In genomic region chr11:1890856-1891830, GRCh38 we compare ENCODE assay signal across 14 cellular contexts. TPM values are rescaled to one million over a fixed set of nuclear protein-coding genes. Genes with fewer than 3 reads are reported as not detected.
A peak's percentile ranks its signal among the peaks of the same experiment; 100 is the strongest.
DNase-seq lines count a peak whose midpoint lies in the region; ATAC-seq and TF ChIP-seq lines count a peak whose summit lies in the region.
"Had no signal": no experiment of that assay in that cellular context is flagged by ENCODE, and none has a peak within 500 bp of the region (broad histone marks: within the 10 kb centered on the region; RNA-seq: fewer than 3 reads in every experiment).

No MANE protein-coding gene starts in this region.

- no peak overlapping the region for H3K4me2 ChIP-seq in GM23338

- H3K4me3 ChIP-seq in GM23338 = no peak overlapping the region

- TF ChIP-seq CTCF in activated CD8-positive, alpha-beta T cell treated with anti-CD3 and anti-CD28 coated beads for 36 hours (IDR thresholded peaks at IDR 0.05) = no peak
- TF ChIP-seq CTCF in GM23338 (conservative IDR thresholded peaks at IDR 0.05; ENCODE audit: low read depth in 2 of 2) = no peak

- DNase-seq in activated naive CD4-positive, alpha-beta T cell treated with anti-CD3 and anti-CD28 coated beads for 36 hours = no peak
- no peak for DNase-seq in activated naive CD4-positive, alpha-beta T cell (lab: John Stamatoyannopoulos, UW)
- DNase-seq in activated CD8-positive, alpha-beta T cell treated with anti-CD3 and anti-CD28 coated beads for 36 hours = peak; percentile 48
- DNase-seq in immature natural killer cell = peak; percentile 69 to 79 (median 77)
- no peak for DNase-seq in GM23338 (ENCODE audit: low spot score)
- DNase-seq in cortex of kidney (lab: John Stamatoyannopoulos, UW) = no peak
- DNase-seq: MM.1S, NCI-H510A treated with DMSO at 0.1 percent for 48 hours, SIG-M5 had no signal

- CTCF ChIA-PET in activated naive CD4-positive, alpha-beta T cell treated with anti-CD3 and anti-CD28 coated beads for 36 hours (lab: Charles Lee) = interaction anchor here (0.6 to 2.0 kb wide), 7 partner anchors 9 to 197 kb away, joined by 3 to 11 read pairs (median 4); no protein-coding TSS in a partner anchor
- CTCF ChIA-PET in activated CD8-positive, alpha-beta T cell treated with anti-CD3 and anti-CD28 coated beads for 36 hours (lab: Charles Lee) = interaction anchor here (1.6 to 2.7 kb wide), 8 partner anchors 9 to 198 kb away, joined by 4 to 17 read pairs (median 8); no protein-coding TSS in a partner anchor

- no peaks in the 10 kb centered on the region for H3F3A ChIP-seq in GM23338 (replicated peaks; ENCODE audit: low read depth)

- H4K20me1 ChIP-seq in GM23338 (replicated peaks; ENCODE audit: insufficient read depth) = no peaks in the 10 kb centered on the region

- no peaks in the 10 kb centered on the region for H3K79me2 ChIP-seq in GM23338 (replicated peaks; ENCODE audit: insufficient read depth)

- H3K27ac ChIP-seq in GM23338 (ENCODE audit: low read depth) = no peak overlapping the region
- H3K27ac ChIP-seq: epithelial cell of prostate had no signal

- peak; percentile 1 for ATAC-seq in activated CD8-positive, alpha-beta T cell treated with anti-CD3 and anti-CD28 coated beads for 36 hours
- ATAC-seq in HG03139 (IDR thresholded peaks at IDR 0.05; ENCODE audit: unreplicated experiment) (no peak), GM23338 (no peak)

- peaks cover 23% of the 10 kb centered on the region for H3K4me1 Mint-ChIP-seq in activated naive CD4-positive, alpha-beta T cell treated with anti-CD3 and anti-CD28 coated beads for 36 hours (ENCODE audit: low read depth)
- peaks cover 37% of the 10 kb centered on the region for H3K4me1 Mint-ChIP-seq in activated CD8-positive, alpha-beta T cell treated with anti-CD3 and anti-CD28 coated beads for 36 hours (ENCODE audit: low read depth)
- H3K4me1 Mint-ChIP-seq in immature natural killer cell (peaks cover 61% of the 10 kb centered on the region in 2 donors), GM23338 (no peaks in the 10 kb centered on the region)
- H3K4me1 Mint-ChIP-seq in stimulated activated naive CD8-positive, alpha-beta T cell treated with anti-CD3 and anti-CD28 coated beads, Interleukin-15, Interleukin-2, amounts not matched to agents 100 ng/mL and 50 ng/mL, for 24 hours (ENCODE audit: low read depth) = peaks cover 49% of the 10 kb centered on the region
- H3K4me1 Mint-ChIP-seq: neural crest cell had no signal

- H3K4me3 Mint-ChIP-seq in activated naive CD4-positive, alpha-beta T cell treated with anti-CD3 and anti-CD28 coated beads for 36 hours = peak overlapping the region; percentile 79
- H3K4me3 Mint-ChIP-seq in activated CD8-positive, alpha-beta T cell treated with anti-CD3 and anti-CD28 coated beads for 36 hours = peak overlapping the region; percentile 83
- peak overlapping the region; percentile 74 to 83 (median 80) for H3K4me3 Mint-ChIP-seq in immature natural killer cell
- peak overlapping the region; percentile 79 for H3K4me3 Mint-ChIP-seq in stimulated activated naive CD8-positive, alpha-beta T cell treated with anti-CD3 and anti-CD28 coated beads, Interleukin-15, Interleukin-2, amounts not matched to agents 100 ng/mL and 50 ng/mL, for 24 hours
- no peak overlapping the region for H3K4me3 Mint-ChIP-seq in GM23338
- H3K4me3 Mint-ChIP-seq: neural crest cell had no signal

- H2AFZ ChIP-seq in GM23338 = no peak overlapping the region

- POLR2A ChIA-PET in activated CD8-positive, alpha-beta T cell treated with anti-CD3 and anti-CD28 coated beads for 36 hours (lab: Charles Lee) = interaction anchor here (0.7 to 5.7 kb wide), 13 partner anchors 9 to 127 kb away, joined by 3 to 81 read pairs (median 4); partner anchors contain the start of genes LSP1, MRPL23, TNNI2 and TNNT3

- intact Hi-C loops in activated naive CD4-positive, alpha-beta T cell treated with anti-CD3 and anti-CD28 coated beads for 36 hours (cut with micrococcal nuclease) = loop anchor here (2.0 kb wide), 1 partner anchor 38 kb away; the partner anchor contains the start of gene LSP1
- intact Hi-C loops in activated CD8-positive, alpha-beta T cell treated with anti-CD3 and anti-CD28 coated beads for 36 hours (cut with micrococcal nuclease) = no loop called here

- H3K27me3 ChIP-seq in GM23338 (ENCODE audit: insufficient read depth) = no peaks in the 10 kb centered on the region

- H3K4me1 ChIP-seq in GM23338 (ENCODE audit: insufficient read depth) = no peaks in the 10 kb centered on the region

- no peak overlapping the region for H3K27ac Mint-ChIP-seq in activated naive CD4-positive, alpha-beta T cell treated with anti-CD3 and anti-CD28 coated beads for 36 hours
- peak overlapping the region; percentile 87 for H3K27ac Mint-ChIP-seq in activated CD8-positive, alpha-beta T cell treated with anti-CD3 and anti-CD28 coated beads for 36 hours
- H3K27ac Mint-ChIP-seq in immature natural killer cell (peak overlapping the region; percentile 76 to 94 (median 94)), GM23338 (no peak overlapping the region)
- peak overlapping the region; percentile 83 for H3K27ac Mint-ChIP-seq in stimulated activated naive CD8-positive, alpha-beta T cell treated with anti-CD3 and anti-CD28 coated beads, Interleukin-15, Interleukin-2, amounts not matched to agents 100 ng/mL and 50 ng/mL, for 24 hours

- H3K9me2 ChIP-seq in GM23338 (ENCODE audit: insufficient read depth) = no peaks in the 10 kb centered on the region

- H3K9me3 Mint-ChIP-seq in activated naive CD4-positive, alpha-beta T cell treated with anti-CD3 and anti-CD28 coated beads for 36 hours = no peaks in the 10 kb centered on the region
- H3K9me3 Mint-ChIP-seq in activated CD8-positive, alpha-beta T cell treated with anti-CD3 and anti-CD28 coated beads for 36 hours = peaks cover 3% of the 10 kb centered on the region
- H3K9me3 Mint-ChIP-seq in immature natural killer cell = no peaks in the 10 kb centered on the region
- H3K9me3 Mint-ChIP-seq in stimulated activated naive CD8-positive, alpha-beta T cell treated with anti-CD3 and anti-CD28 coated beads, Interleukin-15, Interleukin-2, amounts not matched to agents 100 ng/mL and 50 ng/mL, for 24 hours = no peaks in the 10 kb centered on the region
- no peaks in the 10 kb centered on the region for H3K9me3 Mint-ChIP-seq in GM23338

- H3K36me3 ChIP-seq in GM23338 (ENCODE audit: insufficient read depth) = no peaks in the 10 kb centered on the region

- H3K36me3 Mint-ChIP-seq in activated naive CD4-positive, alpha-beta T cell treated with anti-CD3 and anti-CD28 coated beads for 36 hours (ENCODE audit: low read depth) = peaks cover 6% of the 10 kb centered on the region
- H3K36me3 Mint-ChIP-seq in activated CD8-positive, alpha-beta T cell treated with anti-CD3 and anti-CD28 coated beads for 36 hours (ENCODE audit: low read depth) = peaks cover 42% of the 10 kb centered on the region
- H3K36me3 Mint-ChIP-seq in immature natural killer cell (peaks cover 0 to 12% (median 0%) of the 10 kb centered on the region in 3 donors), GM23338 (ENCODE audit: low read depth) (no peaks in the 10 kb centered on the region)
- peaks cover 14% of the 10 kb centered on the region for H3K36me3 Mint-ChIP-seq in stimulated activated naive CD8-positive, alpha-beta T cell treated with anti-CD3 and anti-CD28 coated beads, Interleukin-15, Interleukin-2, amounts not matched to agents 100 ng/mL and 50 ng/mL, for 24 hours (ENCODE audit: low read depth)

- H3K27me3 Mint-ChIP-seq in activated naive CD4-positive, alpha-beta T cell treated with anti-CD3 and anti-CD28 coated beads for 36 hours (ENCODE audit: low read depth) = no peaks in the 10 kb centered on the region
- H3K27me3 Mint-ChIP-seq in activated CD8-positive, alpha-beta T cell treated with anti-CD3 and anti-CD28 coated beads for 36 hours = no peaks in the 10 kb centered on the region
- peaks cover 11 to 28% (median 17%) of the 10 kb centered on the region in 3 donors for H3K27me3 Mint-ChIP-seq in immature natural killer cell (ENCODE audit: low read depth in 3 of 3)
- no peaks in the 10 kb centered on the region for H3K27me3 Mint-ChIP-seq in stimulated activated naive CD8-positive, alpha-beta T cell treated with anti-CD3 and anti-CD28 coated beads, Interleukin-15, Interleukin-2, amounts not matched to agents 100 ng/mL and 50 ng/mL, for 24 hours
- peaks cover 10% of the 10 kb centered on the region for H3K27me3 Mint-ChIP-seq in GM23338 (ENCODE audit: insufficient read depth, low read depth, poor library complexity)

RNA-seq across cellular contexts. Expression of gene PRR33, which starts 0.6 kb away (rescaled TPM):
- total RNA-seq in activated naive CD4-positive, alpha-beta T cell treated with anti-CD3 and anti-CD28 coated beads for 36 hours = under 1 TPM; 0.07 to 0.12 TPM
- total RNA-seq in activated CD8-positive, alpha-beta T cell treated with anti-CD3 and anti-CD28 coated beads for 36 hours = under 1 TPM; 0.16 to 0.20 TPM
- polyA plus RNA-seq in immature natural killer cell (under 1 TPM in 1 of 3 donors, not detected in 2; 0.35 TPM), GM23338 (2016; fragmentation: Nextera tagmentation; extraction: Ambion mirVana) (not detected in 2 replicates)
- 0.04 TPM in 1 of 2 replicates, not detected in the other for total RNA-seq in GM23338 (2014; rRNA removed; shearing (Covaris generic))
- total RNA-seq: neural crest cell had no signal
- polyA plus RNA-seq: AG04450 had no signal

RNA-seq across cellular contexts. Expression of gene TNNT3, which starts 28.4 kb away (rescaled TPM):
- total RNA-seq in activated naive CD4-positive, alpha-beta T cell treated with anti-CD3 and anti-CD28 coated beads for 36 hours = 1 to 10 TPM; 2.3 to 3.3 TPM
- 1 to 10 TPM; 4.9 to 5.4 TPM for total RNA-seq in activated CD8-positive, alpha-beta T cell treated with anti-CD3 and anti-CD28 coated beads for 36 hours
- polyA plus RNA-seq in immature natural killer cell = not detected
- total RNA-seq in GM23338 (2014; rRNA removed; shearing (Covaris generic)) = not detected in 2 replicates
- not detected in 2 replicates for polyA plus RNA-seq in GM23338 (2016; fragmentation: Nextera tagmentation; extraction: Ambion mirVana)
- total RNA-seq: neural crest cell had no signal
- polyA plus RNA-seq: AG04450 had no signal

RNA-seq across cellular contexts. Expression of gene LSP1, which starts 38.3 kb away (rescaled TPM):
- total RNA-seq in activated naive CD4-positive, alpha-beta T cell treated with anti-CD3 and anti-CD28 coated beads for 36 hours = 10 to 100 TPM; 42.4 to 42.9 TPM
- 100 to 1,000 TPM; 247 to 251 TPM for total RNA-seq in activated CD8-positive, alpha-beta T cell treated with anti-CD3 and anti-CD28 coated beads for 36 hours
- polyA plus RNA-seq in immature natural killer cell (100 to 1,000 TPM; 437 to 767 (median 593) TPM), GM23338 (2016; fragmentation: Nextera tagmentation; extraction: Ambion mirVana) (0.84 and 0.96 TPM in 2 replicates)
- total RNA-seq in GM23338 (2014; rRNA removed; shearing (Covaris generic)) = not detected in 2 replicates
- total RNA-seq: neural crest cell had no signal
- polyA plus RNA-seq: AG04450 had no signal

RNA-seq across cellular contexts. Expression of gene TNNI2, which starts 52.4 kb away (rescaled TPM):
- not detected for total RNA-seq in activated naive CD4-positive, alpha-beta T cell treated with anti-CD3 and anti-CD28 coated beads for 36 hours
- total RNA-seq in activated CD8-positive, alpha-beta T cell treated with anti-CD3 and anti-CD28 coated beads for 36 hours = under 1 TPM in 1 of 2 experiments, not detected in 1; 0.92 TPM
- polyA plus RNA-seq in immature natural killer cell (1 to 10 TPM in 1 of 3 donors, under 1 TPM in 1, not detected in 1; 0.54 to 2.0 TPM), GM23338 (2016; fragmentation: Nextera tagmentation; extraction: Ambion mirVana) (not detected in 2 replicates)
- total RNA-seq in GM23338 (2014; rRNA removed; shearing (Covaris generic)) = not detected in 2 replicates
- total RNA-seq: neural crest cell had no signal
- polyA plus RNA-seq: AG04450 had no signal

RNA-seq across cellular contexts. Expression of gene MRPL23, which starts 56.0 kb away (rescaled TPM):
- total RNA-seq in activated naive CD4-positive, alpha-beta T cell treated with anti-CD3 and anti-CD28 coated beads for 36 hours = 100 to 1,000 TPM; 125 to 127 TPM
- total RNA-seq in activated CD8-positive, alpha-beta T cell treated with anti-CD3 and anti-CD28 coated beads for 36 hours = 100 to 1,000 TPM; 134 to 145 TPM
- polyA plus RNA-seq in immature natural killer cell = 10 to 100 TPM; 20.9 to 44.4 (median 42.4) TPM
- 63.3 and 91.5 TPM in 2 replicates for total RNA-seq in GM23338 (2014; rRNA removed; shearing (Covaris generic))
- polyA plus RNA-seq in GM23338 (2016; fragmentation: Nextera tagmentation; extraction: Ambion mirVana) = 84.7 and 92.0 TPM in 2 replicates

Comparison
In these comparisons a context has a peak if more than half of its experiments do, and no peak if none do; other contexts are left out.
1. DNase-seq: peak in activated CD8-positive, alpha-beta T cell treated with anti-CD3 and anti-CD28 coated beads for 36 hours (single experiment) and immature natural killer cell (3 of 3); none in activated naive CD4-positive, alpha-beta T cell treated with anti-CD3 and anti-CD28 coated beads for 36 hours (single experiment), activated naive CD4-positive, alpha-beta T cell (0 of 4), GM23338 (single experiment) and cortex of kidney (single experiment).
2. H3K27ac Mint-ChIP-seq: peak in activated CD8-positive, alpha-beta T cell treated with anti-CD3 and anti-CD28 coated beads for 36 hours (single experiment), immature natural killer cell (6 of 6) and stimulated activated naive CD8-positive, alpha-beta T cell treated with anti-CD3 and anti-CD28 coated beads, Interleukin-15, Interleukin-2, amounts not matched to agents 100 ng/mL and 50 ng/mL, for 24 hours (single experiment); none in activated naive CD4-positive, alpha-beta T cell treated with anti-CD3 and anti-CD28 coated beads for 36 hours (single experiment) and GM23338 (single experiment).
3. RNA of gene LSP1, which starts 38.3 kb away (total RNA-seq): 247 to 251 TPM in activated CD8-positive, alpha-beta T cell treated with anti-CD3 and anti-CD28 coated beads for 36 hours and 42.4 to 42.9 TPM in activated naive CD4-positive, alpha-beta T cell treated with anti-CD3 and anti-CD28 coated beads for 36 hours; not detected in GM23338; every median in the first group is over 10 times any median in the second.